ENCODE assay signal across 13 cellular contexts in genomic region chr15:43519207-43519606, GRCh38. TPM values are rescaled to one million over a fixed set of nuclear protein-coding genes. Genes with fewer than 3 reads are reported as not detected.
DNase-seq lines count a peak whose midpoint lies in the region; ATAC-seq and TF ChIP-seq lines count a peak whose summit lies in the region.
"Had no signal": no experiment of that assay in that cellular context is flagged by ENCODE, and none has a peak within 500 bp of the region (broad histone marks: within the 10 kb centered on the region; RNA-seq: fewer than 3 reads in every experiment).

No MANE protein-coding gene starts in this region.

- intact Hi-C loops in transverse colon (cut with DNase I; ENCODE audit: low total_unique reads): no loop called here

- TF ChIP-seq EP300 in SK-N-SH (IDR thresholded peaks at IDR 0.05; ENCODE audit: borderline replicate concordance in 1 of 2, low read depth in 1 of 2, low read length in 1 of 2) (no peak), transverse colon (IDR thresholded peaks at IDR 0.05; ENCODE audit: low read depth) (no peak)

- no peak for TF ChIP-seq CTCF in SK-N-SH (IDR thresholded peaks at IDR 0.05)
- no peak for TF ChIP-seq CTCF in transverse colon (IDR thresholded peaks at IDR 0.05)

- H3K27me3 ChIP-seq in SK-N-SH (ENCODE audit: insufficient read depth): no peaks in the 10 kb centered on the region
- H3K27me3 ChIP-seq in adipocyte (replicated peaks; ENCODE audit: control insufficient read depth, insufficient read depth, low read length): no peaks in the 10 kb centered on the region
- H3K27me3 ChIP-seq in transverse colon: peaks cover 8% of the 10 kb centered on the region

- no peak for TF ChIP-seq POLR2A in transverse colon (IDR thresholded peaks at IDR 0.05)

- POLR2A ChIA-PET in SK-N-SH (lab: Yijun Ruan, JAX): interaction anchor here (0.6 kb wide), 1 partner anchor 101 kb away, joined by 3 read pairs; no protein-coding TSS in a partner anchor

- CTCF ChIA-PET in SK-N-SH (lab: Yijun Ruan, JAX): interaction anchor here (1.5 to 1.6 kb wide), 2 partner anchors 8 to 143 kb away, joined by 3 to 5 read pairs; no protein-coding TSS in a partner anchor

- H3K4me3 ChIP-seq in SK-N-SH (ENCODE audit: low read depth in 2 of 2, low read length in 1 of 2): peak overlapping the region in 1 of 2 experiments; percentile 85; a peak in 1 of 4 replicates
- H3K4me3 ChIP-seq in adipocyte (ENCODE audit: low read length): peak overlapping the region; percentile 95
- H3K4me3 ChIP-seq in transverse colon: no peak overlapping the region

- no peak overlapping the region for H2AFZ ChIP-seq in SK-N-SH (ENCODE audit: low read depth)

- peaks cover 13 to 38% of the 10 kb centered on the region in 2 experiments for H3K36me3 ChIP-seq in SK-N-SH (replicated peaks in 1 of 2; ENCODE audit: control insufficient read depth in 1 of 2, insufficient read depth in 2 of 2, low read length in 1 of 2)
- peaks cover 40% of the 10 kb centered on the region for H3K36me3 ChIP-seq in adipocyte (ENCODE audit: control insufficient read depth, insufficient read depth, low read length, severe bottlenecking)
- peaks cover 0 to 4% (median 0%) of the 10 kb centered on the region in 4 donors for H3K36me3 ChIP-seq in transverse colon

- no peak for ATAC-seq in SK-N-SH treated with all-trans-retinoic acid at 6 μM for 48 hours
- ATAC-seq in HG03432 (IDR thresholded peaks at IDR 0.05; ENCODE audit: unreplicated experiment): no peak
- no peak for ATAC-seq in HG02970 (IDR thresholded peaks at IDR 0.05; ENCODE audit: low FRiP score, unreplicated experiment)

- H3F3A ChIP-seq in SK-N-SH (replicated peaks; ENCODE audit: insufficient read depth): no peaks in the 10 kb centered on the region

- H3K9me3 ChIP-seq in SK-N-SH (no peaks in the 10 kb centered on the region), adipocyte (ENCODE audit: control insufficient read depth, low read length) (no peaks in the 10 kb centered on the region), transverse colon (no peaks in the 10 kb centered on the region)

- no peak overlapping the region for H3K9ac ChIP-seq in SK-N-SH
- H3K9ac ChIP-seq in adipocyte (ENCODE audit: low read length): peak overlapping the region; percentile 93

- in situ Hi-C loops in transverse colon (cut with MboI; ENCODE audit: low pct_ligation_motif_present in 1 of 4, low pct_unique_long_range_greater_than_20kb in 1 of 4, low sequenced_read_pairs in 3 of 4): no loop called here

- H3K9me2 ChIP-seq in SK-N-SH: no peaks in the 10 kb centered on the region

- no peaks in the 10 kb centered on the region for H4K20me1 ChIP-seq in SK-N-SH (ENCODE audit: insufficient read depth)

- TF ChIP-seq RAD21 in SK-N-SH (IDR thresholded peaks at IDR 0.05; ENCODE audit: low read length): 0 out of 2 replicates have a peak, but pooled peaks have one; percentile 3

- 92% methylated on average over 3 of the region's 3 CpGs for WGBS in SK-N-SH (ENCODE audit: low lambda C conversion rate)
- 68% methylated on average over 3 of the region's 3 CpGs; no CpG with 5 or more reads in 1 of the 2 donors for WGBS in transverse colon (ENCODE audit: low coverage in 1 of 2), 2 donors

- DNase-seq in SK-N-SH (peak; percentile 49), adipocyte (ENCODE audit: low read depth) (no peak), medulla oblongata (ENCODE audit: extremely low spot score) (peak; percentile 71), substantia nigra (lab: John Stamatoyannopoulos, UW) (peak in 34 of 49 donors; percentile 23 to 78 (median 49)), transverse colon (no peak)
- DNase-seq: activated CD8-positive, alpha-beta memory T cell treated with anti-CD3 and anti-CD28 coated beads for 24 hours; amniotic stem cell; GF-D8; GOT3; T-helper 1 cell had no signal

- peak overlapping the region in 1 of 2 experiments; percentile 85; a peak in 2 of 4 replicates for H3K27ac ChIP-seq in SK-N-SH (ENCODE audit: low read depth in 2 of 2, low read length in 1 of 2)
- peak overlapping the region; percentile 95 for H3K27ac ChIP-seq in substantia nigra (ENCODE audit: low read depth, low read length, poor library complexity, severe bottlenecking)
- H3K27ac ChIP-seq in transverse colon: peak overlapping the region in 2 of 4 donors; percentile 87 to 88

- 0 out of 2 replicates have a peak, but pooled peaks cover 7% of the 10 kb centered on the region for H3K79me2 ChIP-seq in SK-N-SH (ENCODE audit: insufficient read depth)

- peaks cover 19 to 35% of the 10 kb centered on the region in 2 experiments for H3K4me1 ChIP-seq in SK-N-SH (ENCODE audit: control insufficient read depth in 1 of 2, insufficient read depth in 2 of 2, low read depth in 1 of 2, low read length in 1 of 2)
- H3K4me1 ChIP-seq in adipocyte (ENCODE audit: control insufficient read depth, insufficient read depth, low read length): peaks cover 35% of the 10 kb centered on the region
- H3K4me1 ChIP-seq in transverse colon: peaks cover 0 to 34% (median 12%) of the 10 kb centered on the region in 4 donors

- H3K4me2 ChIP-seq in SK-N-SH: peak overlapping the region; percentile 89

TF ChIP-seq in SK-N-SH, 30 proteins besides CTCF, POLR2A, EP300 and RAD21:
- no peak for TF ChIP-seq GABPA (IDR thresholded peaks at IDR 0.05; ENCODE audit: low read depth)
- peak; percentile 3; the same call in 1 of the 2 replicates for TF ChIP-seq MXI1 (IDR thresholded peaks at IDR 0.05; ENCODE audit: low read depth, low read length)
- TF ChIP-seq POLR2AphosphoS5 (IDR thresholded peaks at IDR 0.05; ENCODE audit: low read depth, low read length): no peak

TF ChIP-seq in SK-N-SH treated with all-trans-retinoic acid at 6 μM for 48 hours, 23 proteins besides CTCF, POLR2A, EP300 and RAD21:
- TF ChIP-seq OSR1 (CRISPR knock-in tag; IDR thresholded peaks at IDR 0.05): no peak
- TF ChIP-seq BACH2 (CRISPR knock-in tag; IDR thresholded peaks at IDR 0.05; ENCODE audit: borderline replicate concordance): no peak
- TF ChIP-seq ZNF565 (CRISPR knock-in tag; conservative IDR thresholded peaks at IDR 0.05; ENCODE audit: low read depth): no peak
- TF ChIP-seq ZFP30 (CRISPR knock-in tag; IDR thresholded peaks at IDR 0.05): no peak

RNA-seq across cellular contexts. Expression of gene MAP1A, which starts 1.8 kb away (rescaled TPM):
- polyA plus RNA-seq in SK-N-SH (2012; rRNA removed): 5.3 and 6.0 TPM in 2 replicates
- polyA plus RNA-seq in SK-N-SH (2012; cell fraction: cytosol; rRNA removed): 3.8 and 5.3 TPM in 2 replicates
- polyA plus RNA-seq in SK-N-SH (2012; cell fraction: nucleus; rRNA removed): 7.2 and 8.8 TPM in 2 replicates
- total RNA-seq in transverse colon: 10 to 100 TPM in 2 of 4 donors, 1 to 10 TPM in 2; 6.3 to 14.6 (median 9.8) TPM

RNA-seq across cellular contexts. Expression of gene TP53BP1, which starts 26.3 kb away (rescaled TPM):
- polyA plus RNA-seq in SK-N-SH (2012; rRNA removed): 27.1 and 46.5 TPM in 2 replicates
- polyA plus RNA-seq in SK-N-SH (2012; cell fraction: cytosol; rRNA removed): 22.2 and 29.4 TPM in 2 replicates
- polyA plus RNA-seq in SK-N-SH (2012; cell fraction: nucleus; rRNA removed): 80.1 and 95.5 TPM in 2 replicates
- total RNA-seq in transverse colon: 10 to 100 TPM; 25.1 to 40.8 (median 33.7) TPM

Comparison
In these comparisons a context has a peak if more than half of its experiments do, and no peak if none do; other contexts are left out.
1. DNase-seq: peak in SK-N-SH (single experiment), medulla oblongata (single experiment) and substantia nigra (34 of 49); none in adipocyte (single experiment) and transverse colon (single experiment).